ENCODE assay signal across 13 cellular contexts in genomic region chr22:28021116-28021997, GRCh38.
DNase-seq lines count a peak whose midpoint lies in the region; ATAC-seq and TF ChIP-seq lines count a peak whose summit lies in the region.
"Had no signal": no experiment of that assay in that cellular context is flagged by ENCODE, and none has a peak within 500 bp of the region (broad histone marks: within the 10 kb centered on the region; RNA-seq: fewer than 3 reads in every experiment).

No MANE protein-coding gene starts in this region.

- peak; percentile 20 for DNase-seq in activated T-cell treated with anti-CD3 and anti-CD28 coated beads, Interleukin-2, amount 50 U/mL, for 24 hours
- DNase-seq in activated T-cell treated with anti-CD3 and anti-CD28 coated beads for 4 hours = no peak
- peak; percentile 19 for DNase-seq in cerebellar cortex (ENCODE audit: low spot score)
- no peak for DNase-seq in COLO668 (lab: John Stamatoyannopoulos, UW; ENCODE audit: unreplicated experiment)
- DNase-seq in activated CD4-positive, alpha-beta T cell treated with anti-CD3 and anti-CD28 coated beads, Interleukin-2, amount 50 U/mL, for 1 hour = no peak
- DNase-seq: CD4-positive, alpha-beta memory T cell; KG1; NCI-H1092 treated with DMSO at 0.1 percent for 48 hours had no signal

- no peaks in the 10 kb centered on the region for H3K36me3 Mint-ChIP-seq in activated T-cell treated with anti-CD3 and anti-CD28 coated beads, Interleukin-2, amount 50 U/mL, for 24 hours (ENCODE audit: low read depth)
- H3K36me3 Mint-ChIP-seq in nephron (ENCODE audit: low read depth) = no peaks in the 10 kb centered on the region
- H3K36me3 Mint-ChIP-seq: activated naive CD4-positive, alpha-beta T cell treated with anti-CD3 and anti-CD28 coated beads, Interleukin-2, amount 50 U/mL, for 24 hours; CD4-positive, alpha-beta memory T cell had no signal

- no peak for TF ChIP-seq CTCF in nephron (IDR thresholded peaks at IDR 0.05; ENCODE audit: unreplicated experiment in 3 of 3)

- no peak for ATAC-seq in GM18858 (IDR thresholded peaks at IDR 0.05; ENCODE audit: unreplicated experiment)

- H3K9me3 Mint-ChIP-seq in activated T-cell treated with anti-CD3 and anti-CD28 coated beads, Interleukin-2, amount 50 U/mL, for 24 hours = no peaks in the 10 kb centered on the region
- no peaks in the 10 kb centered on the region for H3K9me3 Mint-ChIP-seq in nephron
- H3K9me3 Mint-ChIP-seq: activated naive CD4-positive, alpha-beta T cell treated with anti-CD3 and anti-CD28 coated beads, Interleukin-2, amount 50 U/mL, for 24 hours; CD4-positive, alpha-beta memory T cell had no signal

- H3K27ac ChIP-seq in temporal lobe (ENCODE audit: low read depth, low read length) = peak overlapping the region; percentile 1
- H3K27ac ChIP-seq: parathyroid adenoma had no signal

- no peaks in the 10 kb centered on the region for H3K27me3 Mint-ChIP-seq in activated T-cell treated with anti-CD3 and anti-CD28 coated beads, Interleukin-2, amount 50 U/mL, for 24 hours
- peaks cover 3% of the 10 kb centered on the region for H3K27me3 Mint-ChIP-seq in nephron (ENCODE audit: low read depth)
- H3K27me3 Mint-ChIP-seq: activated naive CD4-positive, alpha-beta T cell treated with anti-CD3 and anti-CD28 coated beads, Interleukin-2, amount 50 U/mL, for 24 hours had no signal

- no peak overlapping the region for H3K4me3 Mint-ChIP-seq in activated T-cell treated with anti-CD3 and anti-CD28 coated beads, Interleukin-2, amount 50 U/mL, for 24 hours
- H3K4me3 Mint-ChIP-seq in nephron = no peak overlapping the region
- H3K4me3 Mint-ChIP-seq: activated naive CD4-positive, alpha-beta T cell treated with anti-CD3 and anti-CD28 coated beads, Interleukin-2, amount 50 U/mL, for 24 hours; CD4-positive, alpha-beta memory T cell had no signal

- H3K27ac Mint-ChIP-seq in activated T-cell treated with anti-CD3 and anti-CD28 coated beads, Interleukin-2, amount 50 U/mL, for 24 hours = no peak overlapping the region
- H3K27ac Mint-ChIP-seq in nephron = peak overlapping the region; percentile 71 to 90 (median 80)
- H3K27ac Mint-ChIP-seq: activated naive CD4-positive, alpha-beta T cell treated with anti-CD3 and anti-CD28 coated beads, Interleukin-2, amount 50 U/mL, for 24 hours; CD4-positive, alpha-beta memory T cell had no signal

- peaks cover 5% of the 10 kb centered on the region for H3K4me1 Mint-ChIP-seq in activated T-cell treated with anti-CD3 and anti-CD28 coated beads, Interleukin-2, amount 50 U/mL, for 24 hours (ENCODE audit: low read depth)
- H3K4me1 Mint-ChIP-seq in nephron = peaks cover 26% of the 10 kb centered on the region
- H3K4me1 Mint-ChIP-seq: activated naive CD4-positive, alpha-beta T cell treated with anti-CD3 and anti-CD28 coated beads, Interleukin-2, amount 50 U/mL, for 24 hours had no signal

Comparison
In these comparisons a context has a peak if more than half of its experiments do, and no peak if none do; other contexts are left out.
1. DNase-seq: peak in activated T-cell treated with anti-CD3 and anti-CD28 coated beads, Interleukin-2, amount 50 U/mL, for 24 hours (single experiment) and cerebellar cortex (single experiment); none in activated T-cell treated with anti-CD3 and anti-CD28 coated beads for 4 hours (single experiment), COLO668 (single experiment) and activated CD4-positive, alpha-beta T cell treated with anti-CD3 and anti-CD28 coated beads, Interleukin-2, amount 50 U/mL, for 1 hour (single experiment).